8 cellular contexts compared by ENCODE assay signal in genomic region chr12:121795029-121795977, GRCh38. TPM values are rescaled to one million over a fixed set of nuclear protein-coding genes. Genes with fewer than 3 reads are reported as not detected.
DNase-seq lines count a peak whose midpoint lies in the region; ATAC-seq and TF ChIP-seq lines count a peak whose summit lies in the region.

No MANE protein-coding gene starts in this region.

- no peak for ATAC-seq in HG03045 (IDR thresholded peaks at IDR 0.05; ENCODE audit: unreplicated experiment)

- H3K4me3 ChIP-seq in HFF-Myc (replicated peaks; ENCODE audit: low read depth, low read length), result peak overlapping the region; percentile 45; the same call in 1 of the 2 replicates

- H3K36me3 Mint-ChIP-seq in endothelial cell (ENCODE audit: low read depth, unreplicated experiment) (peaks cover 18% of the 10 kb centered on the region), mesothelial cell of epicardium (peaks cover 7% of the 10 kb centered on the region)

- in situ Hi-C loops in Caki2 (cut with HindIII; ENCODE audit: low pct_unique_long_range_greater_than_20kb, low sequenced_read_pairs), result no loop called here

- H3K27ac Mint-ChIP-seq in endothelial cell (ENCODE audit: unreplicated experiment) (peak overlapping the region; percentile 74), mesothelial cell of epicardium (peak overlapping the region; percentile 98)

- H3K4me1 Mint-ChIP-seq in endothelial cell (ENCODE audit: unreplicated experiment), result peaks cover 39% of the 10 kb centered on the region
- peaks cover 50% of the 10 kb centered on the region for H3K4me1 Mint-ChIP-seq in mesothelial cell of epicardium

- H3K9me3 Mint-ChIP-seq in endothelial cell (ENCODE audit: unreplicated experiment), result no peaks in the 10 kb centered on the region
- H3K9me3 Mint-ChIP-seq in mesothelial cell of epicardium, result no peaks in the 10 kb centered on the region

- H3K27me3 Mint-ChIP-seq in endothelial cell (ENCODE audit: unreplicated experiment) (peaks cover 30% of the 10 kb centered on the region), mesothelial cell of epicardium (ENCODE audit: low read depth) (no peaks in the 10 kb centered on the region)

- peak; percentile 96 for TF ChIP-seq CTCF in HFF-Myc (IDR thresholded peaks at IDR 0.05; ENCODE audit: low read depth, low read length, missing control alignments)
- peak; percentile 77 for TF ChIP-seq CTCF in endothelial cell (IDR thresholded peaks at IDR 0.05; ENCODE audit: unreplicated experiment)
- TF ChIP-seq CTCF in mesothelial cell of epicardium (IDR thresholded peaks at IDR 0.05; ENCODE audit: unreplicated experiment), result peak; percentile 88

- H3K4me3 Mint-ChIP-seq in endothelial cell (ENCODE audit: unreplicated experiment) (peak overlapping the region; percentile 75), mesothelial cell of epicardium (peak overlapping the region; percentile 71)

- DNase-seq in Caki2 (ENCODE audit: low read depth) (peak; percentile 79), HFF-Myc (ENCODE audit: extremely low read depth, low read depth) (no peak), NCI-H82 treated with DMSO at 0.1 percent for 48 hours (lab: John Stamatoyannopoulos, UW; ENCODE audit: unreplicated experiment) (peak; percentile 42), endothelial cell (ENCODE audit: low spot score) (peak; percentile 87), mesothelial cell of epicardium (ENCODE audit: low spot score in 2 of 2, unreplicated experiment in 2 of 2) (peak in 1 of 2 experiments; percentile 89)
- DNase-seq in activated CD8-positive, alpha-beta memory T cell treated with anti-CD3 and anti-CD28 coated beads, Interleukin-2, amount 50 U/mL, for 48 hours, result peak; percentile 94
- DNase-seq in stimulated activated CD8-positive, alpha-beta memory T cell treated with anti-CD3 and anti-CD28 coated beads, Interleukin-4, amount 100 ng/mL, for 4 hours (ENCODE audit: low read depth in 2 of 2, low spot score in 1 of 2), result peak; percentile 68 to 78

RNA-seq across cellular contexts. Expression of gene RHOF, which starts 1.8 kb away (rescaled TPM):
- 54.8 and 81.4 TPM in 2 replicates for total RNA-seq in Caki2 (2014; rRNA removed; shearing (Covaris generic); ENCODE audit: low replicate concordance)
- total RNA-seq in endothelial cell (ENCODE audit: unreplicated experiment), result 25.7 TPM
- total RNA-seq in mesothelial cell of epicardium, result 33.0 to 37.8 TPM (median 33.8 TPM) in 3 replicates

RNA-seq across cellular contexts. Expression of gene SETD1B, which starts 8.5 kb away (rescaled TPM):
- 0.61 and 3.4 TPM in 2 replicates for total RNA-seq in Caki2 (2014; rRNA removed; shearing (Covaris generic); ENCODE audit: low replicate concordance)
- total RNA-seq in endothelial cell (ENCODE audit: unreplicated experiment) (25.3 TPM), mesothelial cell of epicardium (26.5 to 27.2 TPM (median 26.8 TPM) in 3 replicates)
